16 cellular contexts compared by ENCODE assay signal in genomic region chr2:158890296-158890905, GRCh38.
A peak's percentile ranks its signal among the peaks of the same experiment; 100 is the strongest.
DNase-seq lines count a peak whose midpoint lies in the region; ATAC-seq, FAIRE-seq and TF ChIP-seq lines count a peak whose summit lies in the region.
"Had no signal": no experiment of that assay in that cellular context is flagged by ENCODE, and none has a peak within 500 bp of the region (broad histone marks: within the 10 kb centered on the region; RNA-seq: fewer than 3 reads in every experiment).

No MANE protein-coding gene starts in this region.

- H3K79me2 ChIP-seq in osteoblast (ENCODE audit: insufficient read depth, low read length), result no peaks in the 10 kb centered on the region

- H3K4me2 ChIP-seq in osteoblast (ENCODE audit: insufficient read depth, low read length), result no peak overlapping the region

- TF ChIP-seq CTCF in bronchial epithelial cell (IDR thresholded peaks at IDR 0.05; ENCODE audit: insufficient read depth, low read length, severe bottlenecking) (no peak), osteoblast (IDR thresholded peaks at IDR 0.05; ENCODE audit: extremely low read depth, low read depth, low read length) (no peak)

- no peak overlapping the region for H3K27ac ChIP-seq in osteoblast (ENCODE audit: low read depth, low read length)
- H3K27ac ChIP-seq: SK-N-MC had no signal

- no peak for ATAC-seq in HG03095 (IDR thresholded peaks at IDR 0.05; ENCODE audit: unreplicated experiment)
- ATAC-seq: Right ventricle myocardium inferior had no signal

- no peak overlapping the region for H2AFZ ChIP-seq in osteoblast (ENCODE audit: low read length)

- peak; percentile 45 for DNase-seq in AG20443 (ENCODE audit: low spot score)
- DNase-seq in HT1080 (ENCODE audit: low read depth), result peak; percentile 91
- peak; percentile 32 for DNase-seq in bronchial epithelial cell (ENCODE audit: low read depth)
- DNase-seq in osteoblast (ENCODE audit: insufficient read length, low spot score, missing footprints), result peak; percentile 56
- no peak for DNase-seq in dedifferentiated amniotic fluid mesenchymal stem cell (ENCODE audit: extremely low spot score)
- no peak for DNase-seq in NCI-H1092 (lab: John Stamatoyannopoulos, UW)
- no peak for DNase-seq in superior temporal gyrus (ENCODE audit: extremely low spot score)
- DNase-seq: CD8-positive, alpha-beta memory T cell; HCEC 1CT; NCI-H2227 treated with DMSO at 0.1 percent for 48 hours; NCI-H524 treated with DMSO at 0.1 percent for 48 hours had no signal

- no peak overlapping the region for H3K4me3 ChIP-seq in bronchial epithelial cell (ENCODE audit: low read depth, low read length)
- H3K4me3 ChIP-seq in osteoblast (ENCODE audit: insufficient read depth, low read length), result no peak overlapping the region
- H3K4me3 ChIP-seq: SK-N-MC had no signal

- H3K27me3 ChIP-seq in bronchial epithelial cell (ENCODE audit: control insufficient read depth, insufficient read depth, low read length) (no peaks in the 10 kb centered on the region), osteoblast (ENCODE audit: insufficient read depth, low read length) (no peaks in the 10 kb centered on the region)

- H3K36me3 ChIP-seq in bronchial epithelial cell (ENCODE audit: control insufficient read depth, insufficient read depth, low read length), result no peaks in the 10 kb centered on the region
- H3K36me3 ChIP-seq in osteoblast (ENCODE audit: insufficient read depth, low read length), result no peaks in the 10 kb centered on the region

- FAIRE-seq in bronchial epithelial cell (lab: Jason Lieb, UNC), result no peak
- FAIRE-seq: GM19239, HTR-8/SVneo had no signal

- no peaks in the 10 kb centered on the region for H4K20me1 ChIP-seq in osteoblast (ENCODE audit: insufficient read depth, low read length)

- no peaks in the 10 kb centered on the region for H3K9me3 ChIP-seq in osteoblast (ENCODE audit: low read depth, low read length)

- H3K4me1 ChIP-seq in osteoblast (ENCODE audit: insufficient read depth, low read length), result no peaks in the 10 kb centered on the region

Comparison
In these comparisons a context has a peak if more than half of its experiments do, and no peak if none do; other contexts are left out.
1. DNase-seq: peak in AG20443 (single experiment), HT1080 (single experiment), bronchial epithelial cell (single experiment) and osteoblast (single experiment); none in dedifferentiated amniotic fluid mesenchymal stem cell (single experiment), NCI-H1092 (single experiment) and superior temporal gyrus (single experiment).